In genomic region chr15:90987561-90988141, GRCh38 we compare ENCODE assay signal across 1 cellular context.
TF ChIP-seq lines count a peak whose summit lies in the region.

No MANE protein-coding gene starts in this region.

TF ChIP-seq in endothelial cell of umbilical vein, 7 proteins besides CTCF, POLR2A, EP300 and RAD21:
- no peak for TF ChIP-seq EZH2 (IDR thresholded peaks at IDR 0.05; ENCODE audit: borderline replicate concordance, low read depth, low read length, severe bottlenecking)
- TF ChIP-seq GATA2 (IDR thresholded peaks at IDR 0.05; ENCODE audit: insufficient read depth, insufficient read length, low read depth, low read length) = no peak
- no peak for TF ChIP-seq POLR2AphosphoS5 (IDR thresholded peaks at IDR 0.05; ENCODE audit: insufficient read depth, low read depth, low read length)
- no peak for TF ChIP-seq JUN (IDR thresholded peaks at IDR 0.05; ENCODE audit: borderline replicate concordance, insufficient read depth, insufficient read length, low read depth)
- no peak for TF ChIP-seq MAX (IDR thresholded peaks at IDR 0.05; ENCODE audit: insufficient read depth, insufficient read length)
- no peak for TF ChIP-seq FOS (IDR thresholded peaks at IDR 0.05; ENCODE audit: borderline replicate concordance, insufficient read depth, low read length)
- TF ChIP-seq MYC (IDR thresholded peaks at IDR 0.05; ENCODE audit: low read depth, low read length) = no peak
